2 cellular contexts compared by ENCODE assay signal in the genomic region with DNA sequence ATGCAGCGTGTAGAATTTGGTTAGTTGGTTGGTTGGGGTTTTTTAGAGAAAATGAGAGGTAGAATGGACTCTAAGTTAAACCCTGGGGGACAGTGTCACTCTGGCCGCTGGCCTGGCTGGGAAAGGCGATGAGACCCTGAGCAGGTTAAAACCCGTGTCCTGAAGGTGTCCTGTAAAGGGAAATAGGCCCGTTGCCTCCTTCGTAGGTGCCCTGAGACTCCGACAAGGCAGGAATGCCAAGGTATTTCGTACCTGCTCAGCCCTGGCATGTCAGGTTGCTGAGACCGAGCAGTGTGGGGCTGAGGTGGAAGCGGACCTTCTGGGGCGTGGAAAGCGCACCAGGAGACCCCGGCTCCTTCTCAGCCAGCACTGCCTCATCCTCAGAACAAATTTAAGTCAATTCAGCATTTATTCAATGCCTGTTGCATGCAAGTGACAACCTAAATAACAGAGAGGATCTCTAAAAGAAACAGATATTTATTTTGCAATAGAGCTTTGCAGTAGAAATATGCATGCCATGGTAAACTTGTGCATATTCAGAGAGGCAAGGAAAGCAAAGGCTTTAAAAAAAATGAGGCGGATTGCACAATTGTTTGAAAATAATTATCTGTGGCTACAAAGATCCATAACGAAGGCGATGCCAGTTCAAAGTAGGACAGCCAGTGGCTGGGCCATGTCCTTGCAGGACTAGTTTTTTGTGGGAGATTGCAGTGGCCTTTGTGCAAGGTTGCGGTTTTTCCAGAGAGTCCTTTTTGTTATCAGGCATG.
A peak's percentile ranks its signal among the peaks of the same experiment; 100 is the strongest.
TF ChIP-seq lines count a peak whose summit lies in the region.

No MANE protein-coding gene starts in this region.

TF ChIP-seq in SK-N-SH, 30 proteins besides CTCF, POLR2A, EP300 and RAD21 (continued from another document):
- TF ChIP-seq, protein P1, sequence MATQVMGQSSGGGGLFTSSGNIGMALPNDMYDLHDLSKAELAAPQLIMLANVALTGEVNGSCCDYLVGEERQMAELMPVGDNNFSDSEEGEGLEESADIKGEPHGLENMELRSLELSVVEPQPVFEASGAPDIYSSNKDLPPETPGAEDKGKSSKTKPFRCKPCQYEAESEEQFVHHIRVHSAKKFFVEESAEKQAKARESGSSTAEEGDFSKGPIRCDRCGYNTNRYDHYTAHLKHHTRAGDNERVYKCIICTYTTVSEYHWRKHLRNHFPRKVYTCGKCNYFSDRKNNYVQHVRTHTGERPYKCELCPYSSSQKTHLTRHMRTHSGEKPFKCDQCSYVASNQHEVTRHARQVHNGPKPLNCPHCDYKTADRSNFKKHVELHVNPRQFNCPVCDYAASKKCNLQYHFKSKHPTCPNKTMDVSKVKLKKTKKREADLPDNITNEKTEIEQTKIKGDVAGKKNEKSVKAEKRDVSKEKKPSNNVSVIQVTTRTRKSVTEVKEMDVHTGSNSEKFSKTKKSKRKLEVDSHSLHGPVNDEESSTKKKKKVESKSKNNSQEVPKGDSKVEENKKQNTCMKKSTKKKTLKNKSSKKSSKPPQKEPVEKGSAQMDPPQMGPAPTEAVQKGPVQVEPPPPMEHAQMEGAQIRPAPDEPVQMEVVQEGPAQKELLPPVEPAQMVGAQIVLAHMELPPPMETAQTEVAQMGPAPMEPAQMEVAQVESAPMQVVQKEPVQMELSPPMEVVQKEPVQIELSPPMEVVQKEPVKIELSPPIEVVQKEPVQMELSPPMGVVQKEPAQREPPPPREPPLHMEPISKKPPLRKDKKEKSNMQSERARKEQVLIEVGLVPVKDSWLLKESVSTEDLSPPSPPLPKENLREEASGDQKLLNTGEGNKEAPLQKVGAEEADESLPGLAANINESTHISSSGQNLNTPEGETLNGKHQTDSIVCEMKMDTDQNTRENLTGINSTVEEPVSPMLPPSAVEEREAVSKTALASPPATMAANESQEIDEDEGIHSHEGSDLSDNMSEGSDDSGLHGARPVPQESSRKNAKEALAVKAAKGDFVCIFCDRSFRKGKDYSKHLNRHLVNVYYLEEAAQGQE (IDR thresholded peaks at IDR 0.05; ENCODE audit: low read depth, low read length), result no peak
- TF ChIP-seq YY1 (IDR thresholded peaks at IDR 0.05; ENCODE audit: low read depth), result no peak
- no peak for TF ChIP-seq TAF1 (IDR thresholded peaks at IDR 0.05; ENCODE audit: borderline replicate concordance, low read depth, low read length)
- TF ChIP-seq CHD2 (IDR thresholded peaks at IDR 0.05; ENCODE audit: low read length, partially characterized antibody), result no peak
- no peak for TF ChIP-seq NRF1 (IDR thresholded peaks at IDR 0.05; ENCODE audit: low read depth, low read length)
TF ChIP-seq in SK-N-SH: peak in this region for 0.

TF ChIP-seq in HepG2, 621 proteins besides CTCF, POLR2A, EP300 and RAD21 (continued from another document and continues in another):
- TF ChIP-seq, protein P2, sequence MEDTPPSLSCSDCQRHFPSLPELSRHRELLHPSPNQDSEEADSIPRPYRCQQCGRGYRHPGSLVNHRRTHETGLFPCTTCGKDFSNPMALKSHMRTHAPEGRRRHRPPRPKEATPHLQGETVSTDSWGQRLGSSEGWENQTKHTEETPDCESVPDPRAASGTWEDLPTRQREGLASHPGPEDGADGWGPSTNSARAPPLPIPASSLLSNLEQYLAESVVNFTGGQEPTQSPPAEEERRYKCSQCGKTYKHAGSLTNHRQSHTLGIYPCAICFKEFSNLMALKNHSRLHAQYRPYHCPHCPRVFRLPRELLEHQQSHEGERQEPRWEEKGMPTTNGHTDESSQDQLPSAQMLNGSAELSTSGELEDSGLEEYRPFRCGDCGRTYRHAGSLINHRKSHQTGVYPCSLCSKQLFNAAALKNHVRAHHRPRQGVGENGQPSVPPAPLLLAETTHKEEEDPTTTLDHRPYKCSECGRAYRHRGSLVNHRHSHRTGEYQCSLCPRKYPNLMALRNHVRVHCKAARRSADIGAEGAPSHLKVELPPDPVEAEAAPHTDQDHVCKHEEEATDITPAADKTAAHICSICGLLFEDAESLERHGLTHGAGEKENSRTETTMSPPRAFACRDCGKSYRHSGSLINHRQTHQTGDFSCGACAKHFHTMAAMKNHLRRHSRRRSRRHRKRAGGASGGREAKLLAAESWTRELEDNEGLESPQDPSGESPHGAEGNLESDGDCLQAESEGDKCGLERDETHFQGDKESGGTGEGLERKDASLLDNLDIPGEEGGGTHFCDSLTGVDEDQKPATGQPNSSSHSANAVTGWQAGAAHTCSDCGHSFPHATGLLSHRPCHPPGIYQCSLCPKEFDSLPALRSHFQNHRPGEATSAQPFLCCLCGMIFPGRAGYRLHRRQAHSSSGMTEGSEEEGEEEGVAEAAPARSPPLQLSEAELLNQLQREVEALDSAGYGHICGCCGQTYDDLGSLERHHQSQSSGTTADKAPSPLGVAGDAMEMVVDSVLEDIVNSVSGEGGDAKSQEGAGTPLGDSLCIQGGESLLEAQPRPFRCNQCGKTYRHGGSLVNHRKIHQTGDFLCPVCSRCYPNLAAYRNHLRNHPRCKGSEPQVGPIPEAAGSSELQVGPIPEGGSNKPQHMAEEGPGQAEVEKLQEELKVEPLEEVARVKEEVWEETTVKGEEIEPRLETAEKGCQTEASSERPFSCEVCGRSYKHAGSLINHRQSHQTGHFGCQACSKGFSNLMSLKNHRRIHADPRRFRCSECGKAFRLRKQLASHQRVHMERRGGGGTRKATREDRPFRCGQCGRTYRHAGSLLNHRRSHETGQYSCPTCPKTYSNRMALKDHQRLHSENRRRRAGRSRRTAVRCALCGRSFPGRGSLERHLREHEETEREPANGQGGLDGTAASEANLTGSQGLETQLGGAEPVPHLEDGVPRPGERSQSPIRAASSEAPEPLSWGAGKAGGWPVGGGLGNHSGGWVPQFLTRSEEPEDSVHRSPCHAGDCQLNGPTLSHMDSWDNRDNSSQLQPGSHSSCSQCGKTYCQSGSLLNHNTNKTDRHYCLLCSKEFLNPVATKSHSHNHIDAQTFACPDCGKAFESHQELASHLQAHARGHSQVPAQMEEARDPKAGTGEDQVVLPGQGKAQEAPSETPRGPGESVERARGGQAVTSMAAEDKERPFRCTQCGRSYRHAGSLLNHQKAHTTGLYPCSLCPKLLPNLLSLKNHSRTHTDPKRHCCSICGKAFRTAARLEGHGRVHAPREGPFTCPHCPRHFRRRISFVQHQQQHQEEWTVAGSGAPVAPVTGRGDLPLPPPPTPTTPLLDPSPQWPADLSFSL (CRISPR knock-in tag; IDR thresholded peaks at IDR 0.05), result peak; percentile 37; the same call in 1 of the 2 replicates
- peak; percentile 10 for TF ChIP-seq TEAD3 (CRISPR knock-in tag; optimal IDR thresholded peaks at IDR 0.05; ENCODE audit: borderline replicate concordance)
- peak; percentile 31; the same call in 1 of the 2 replicates for TF ChIP-seq HNF4A (CRISPR knock-in tag; IDR thresholded peaks at IDR 0.05)
- no peak for TF ChIP-seq ZNF382 (CRISPR knock-in tag; IDR thresholded peaks at IDR 0.05; ENCODE audit: borderline replicate concordance)
- TF ChIP-seq, protein P3, sequence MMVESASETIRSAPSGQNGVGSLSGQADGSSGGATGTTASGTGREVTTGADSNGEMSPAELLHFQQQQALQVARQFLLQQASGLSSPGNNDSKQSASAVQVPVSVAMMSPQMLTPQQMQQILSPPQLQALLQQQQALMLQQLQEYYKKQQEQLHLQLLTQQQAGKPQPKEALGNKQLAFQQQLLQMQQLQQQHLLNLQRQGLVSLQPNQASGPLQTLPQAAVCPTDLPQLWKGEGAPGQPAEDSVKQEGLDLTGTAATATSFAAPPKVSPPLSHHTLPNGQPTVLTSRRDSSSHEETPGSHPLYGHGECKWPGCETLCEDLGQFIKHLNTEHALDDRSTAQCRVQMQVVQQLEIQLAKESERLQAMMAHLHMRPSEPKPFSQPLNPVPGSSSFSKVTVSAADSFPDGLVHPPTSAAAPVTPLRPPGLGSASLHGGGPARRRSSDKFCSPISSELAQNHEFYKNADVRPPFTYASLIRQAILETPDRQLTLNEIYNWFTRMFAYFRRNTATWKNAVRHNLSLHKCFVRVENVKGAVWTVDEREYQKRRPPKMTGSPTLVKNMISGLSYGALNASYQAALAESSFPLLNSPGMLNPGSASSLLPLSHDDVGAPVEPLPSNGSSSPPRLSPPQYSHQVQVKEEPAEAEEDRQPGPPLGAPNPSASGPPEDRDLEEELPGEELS (CRISPR knock-in tag; IDR thresholded peaks at IDR 0.05), result peak; percentile 56; the same call in 1 of the 2 replicates
- 0 out of 2 replicates have a peak, but pooled peaks have one; percentile 37 for TF ChIP-seq ZFX (CRISPR knock-in tag; IDR thresholded peaks at IDR 0.05; ENCODE audit: low read depth)
- TF ChIP-seq SAP130 (CRISPR knock-in tag; IDR thresholded peaks at IDR 0.05; ENCODE audit: low read depth), result peak; percentile 27; the same call in 1 of the 2 replicates
- peak; percentile 12; the same call in 1 of the 2 replicates for TF ChIP-seq HDAC2 (CRISPR knock-in tag; IDR thresholded peaks at IDR 0.05)
- TF ChIP-seq, protein P4, sequence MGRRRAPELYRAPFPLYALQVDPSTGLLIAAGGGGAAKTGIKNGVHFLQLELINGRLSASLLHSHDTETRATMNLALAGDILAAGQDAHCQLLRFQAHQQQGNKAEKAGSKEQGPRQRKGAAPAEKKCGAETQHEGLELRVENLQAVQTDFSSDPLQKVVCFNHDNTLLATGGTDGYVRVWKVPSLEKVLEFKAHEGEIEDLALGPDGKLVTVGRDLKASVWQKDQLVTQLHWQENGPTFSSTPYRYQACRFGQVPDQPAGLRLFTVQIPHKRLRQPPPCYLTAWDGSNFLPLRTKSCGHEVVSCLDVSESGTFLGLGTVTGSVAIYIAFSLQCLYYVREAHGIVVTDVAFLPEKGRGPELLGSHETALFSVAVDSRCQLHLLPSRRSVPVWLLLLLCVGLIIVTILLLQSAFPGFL (CRISPR knock-in tag; IDR thresholded peaks at IDR 0.05), result no peak
- TF ChIP-seq, protein P5, sequence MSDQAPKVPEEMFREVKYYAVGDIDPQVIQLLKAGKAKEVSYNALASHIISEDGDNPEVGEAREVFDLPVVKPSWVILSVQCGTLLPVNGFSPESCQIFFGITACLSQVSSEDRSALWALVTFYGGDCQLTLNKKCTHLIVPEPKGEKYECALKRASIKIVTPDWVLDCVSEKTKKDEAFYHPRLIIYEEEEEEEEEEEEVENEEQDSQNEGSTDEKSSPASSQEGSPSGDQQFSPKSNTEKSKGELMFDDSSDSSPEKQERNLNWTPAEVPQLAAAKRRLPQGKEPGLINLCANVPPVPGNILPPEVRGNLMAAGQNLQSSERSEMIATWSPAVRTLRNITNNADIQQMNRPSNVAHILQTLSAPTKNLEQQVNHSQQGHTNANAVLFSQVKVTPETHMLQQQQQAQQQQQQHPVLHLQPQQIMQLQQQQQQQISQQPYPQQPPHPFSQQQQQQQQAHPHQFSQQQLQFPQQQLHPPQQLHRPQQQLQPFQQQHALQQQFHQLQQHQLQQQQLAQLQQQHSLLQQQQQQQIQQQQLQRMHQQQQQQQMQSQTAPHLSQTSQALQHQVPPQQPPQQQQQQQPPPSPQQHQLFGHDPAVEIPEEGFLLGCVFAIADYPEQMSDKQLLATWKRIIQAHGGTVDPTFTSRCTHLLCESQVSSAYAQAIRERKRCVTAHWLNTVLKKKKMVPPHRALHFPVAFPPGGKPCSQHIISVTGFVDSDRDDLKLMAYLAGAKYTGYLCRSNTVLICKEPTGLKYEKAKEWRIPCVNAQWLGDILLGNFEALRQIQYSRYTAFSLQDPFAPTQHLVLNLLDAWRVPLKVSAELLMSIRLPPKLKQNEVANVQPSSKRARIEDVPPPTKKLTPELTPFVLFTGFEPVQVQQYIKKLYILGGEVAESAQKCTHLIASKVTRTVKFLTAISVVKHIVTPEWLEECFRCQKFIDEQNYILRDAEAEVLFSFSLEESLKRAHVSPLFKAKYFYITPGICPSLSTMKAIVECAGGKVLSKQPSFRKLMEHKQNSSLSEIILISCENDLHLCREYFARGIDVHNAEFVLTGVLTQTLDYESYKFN (CRISPR knock-in tag; conservative IDR thresholded peaks at IDR 0.05), result 0 out of 2 replicates have a peak, but pooled peaks have one; percentile 16
- TF ChIP-seq TAF1 (CRISPR knock-in tag; IDR thresholded peaks at IDR 0.05), result peak; percentile 11; the same call in 1 of the 2 replicates
- TF ChIP-seq ARHGAP35 (CRISPR knock-in tag; IDR thresholded peaks at IDR 0.05; ENCODE audit: borderline replicate concordance), result no peak
- TF ChIP-seq NCOA2 (CRISPR knock-in tag; IDR thresholded peaks at IDR 0.05), result peak; percentile 20; the same call in 1 of the 2 replicates
- TF ChIP-seq, protein P6, sequence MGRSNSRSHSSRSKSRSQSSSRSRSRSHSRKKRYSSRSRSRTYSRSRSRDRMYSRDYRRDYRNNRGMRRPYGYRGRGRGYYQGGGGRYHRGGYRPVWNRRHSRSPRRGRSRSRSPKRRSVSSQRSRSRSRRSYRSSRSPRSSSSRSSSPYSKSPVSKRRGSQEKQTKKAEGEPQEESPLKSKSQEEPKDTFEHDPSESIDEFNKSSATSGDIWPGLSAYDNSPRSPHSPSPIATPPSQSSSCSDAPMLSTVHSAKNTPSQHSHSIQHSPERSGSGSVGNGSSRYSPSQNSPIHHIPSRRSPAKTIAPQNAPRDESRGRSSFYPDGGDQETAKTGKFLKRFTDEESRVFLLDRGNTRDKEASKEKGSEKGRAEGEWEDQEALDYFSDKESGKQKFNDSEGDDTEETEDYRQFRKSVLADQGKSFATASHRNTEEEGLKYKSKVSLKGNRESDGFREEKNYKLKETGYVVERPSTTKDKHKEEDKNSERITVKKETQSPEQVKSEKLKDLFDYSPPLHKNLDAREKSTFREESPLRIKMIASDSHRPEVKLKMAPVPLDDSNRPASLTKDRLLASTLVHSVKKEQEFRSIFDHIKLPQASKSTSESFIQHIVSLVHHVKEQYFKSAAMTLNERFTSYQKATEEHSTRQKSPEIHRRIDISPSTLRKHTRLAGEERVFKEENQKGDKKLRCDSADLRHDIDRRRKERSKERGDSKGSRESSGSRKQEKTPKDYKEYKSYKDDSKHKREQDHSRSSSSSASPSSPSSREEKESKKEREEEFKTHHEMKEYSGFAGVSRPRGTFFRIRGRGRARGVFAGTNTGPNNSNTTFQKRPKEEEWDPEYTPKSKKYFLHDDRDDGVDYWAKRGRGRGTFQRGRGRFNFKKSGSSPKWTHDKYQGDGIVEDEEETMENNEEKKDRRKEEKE (IDR thresholded peaks at IDR 0.05), result no peak
- no peak for TF ChIP-seq ZNF557 (CRISPR knock-in tag; IDR thresholded peaks at IDR 0.05)
- peak; percentile 88 for TF ChIP-seq MAFF (IDR thresholded peaks at IDR 0.05; ENCODE audit: low read depth, low read length)
- TF ChIP-seq, protein P7, sequence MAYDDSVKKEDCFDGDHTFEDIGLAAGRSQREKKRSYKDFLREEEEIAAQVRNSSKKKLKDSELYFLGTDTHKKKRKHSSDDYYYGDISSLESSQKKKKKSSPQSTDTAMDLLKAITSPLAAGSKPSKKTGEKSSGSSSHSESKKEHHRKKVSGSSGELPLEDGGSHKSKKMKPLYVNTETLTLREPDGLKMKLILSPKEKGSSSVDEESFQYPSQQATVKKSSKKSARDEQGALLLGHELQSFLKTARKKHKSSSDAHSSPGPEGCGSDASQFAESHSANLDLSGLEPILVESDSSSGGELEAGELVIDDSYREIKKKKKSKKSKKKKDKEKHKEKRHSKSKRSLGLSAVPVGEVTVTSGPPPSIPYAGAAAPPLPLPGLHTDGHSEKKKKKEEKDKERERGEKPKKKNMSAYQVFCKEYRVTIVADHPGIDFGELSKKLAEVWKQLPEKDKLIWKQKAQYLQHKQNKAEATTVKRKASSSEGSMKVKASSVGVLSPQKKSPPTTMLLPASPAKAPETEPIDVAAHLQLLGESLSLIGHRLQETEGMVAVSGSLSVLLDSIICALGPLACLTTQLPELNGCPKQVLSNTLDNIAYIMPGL (CRISPR knock-in tag; IDR thresholded peaks at IDR 0.05; ENCODE audit: borderline replicate concordance in 1 of 2, low read depth in 1 of 2), result no peak; a peak in 1 of 4 replicates
- TF ChIP-seq MAFK (conservative IDR thresholded peaks at IDR 0.05 in 1 of 2, IDR thresholded peaks at IDR 0.05 in 1 of 2; ENCODE audit: low read length in 2 of 2), result peak; percentile 90 to 91
- peak; percentile 50; the same call in 1 of the 2 replicates for TF ChIP-seq GATAD2A (CRISPR knock-in tag; IDR thresholded peaks at IDR 0.05)
- TF ChIP-seq ZNF670 (CRISPR knock-in tag; IDR thresholded peaks at IDR 0.05; ENCODE audit: borderline replicate concordance), result no peak
